8 cellular contexts compared by ENCODE assay signal in genomic region chr5:10632110-10632903, GRCh38.
DNase-seq lines count a peak whose midpoint lies in the region; ATAC-seq and TF ChIP-seq lines count a peak whose summit lies in the region.

No MANE protein-coding gene starts in this region.

- no peak for TF ChIP-seq CTCF in osteoblast (IDR thresholded peaks at IDR 0.05; ENCODE audit: extremely low read depth, low read depth, low read length)
- no peak for TF ChIP-seq CTCF in right atrium auricular region (IDR thresholded peaks at IDR 0.05)

- POLR2A ChIA-PET in activated CD4-positive, alpha-beta memory T cell treated with anti-CD3 and anti-CD28 coated beads, Interleukin-2, amount 10 ng/mL, durations not matched to agents 7 days and 5 days (lab: Charles Lee) = interaction anchor here (0.8 to 3.4 kb wide), 5 partner anchors 39 to 382 kb away, joined by 3 to 12 read pairs (median 5); partner anchors contain the start of genes ATPSCKMT, CCT5, DAP and MARCHF6

- peaks cover 11% of the 10 kb centered on the region for H3K36me3 Mint-ChIP-seq in activated CD4-positive, alpha-beta memory T cell treated with anti-CD3 and anti-CD28 coated beads, Interleukin-2, amount 10 ng/mL, durations not matched to agents 7 days and 5 days (ENCODE audit: low read depth)

- H3K9me3 Mint-ChIP-seq in activated CD4-positive, alpha-beta memory T cell treated with anti-CD3 and anti-CD28 coated beads, Interleukin-2, amount 10 ng/mL, durations not matched to agents 7 days and 5 days = no peaks in the 10 kb centered on the region

- H3K79me2 ChIP-seq in osteoblast (ENCODE audit: insufficient read depth, low read length) = no peaks in the 10 kb centered on the region

- peaks cover 3% of the 10 kb centered on the region for H4K20me1 ChIP-seq in osteoblast (ENCODE audit: insufficient read depth, low read length)

- no peak overlapping the region for H3K27ac ChIP-seq in osteoblast (ENCODE audit: low read depth, low read length)
- no peak overlapping the region for H3K27ac ChIP-seq in right atrium auricular region

- DNase-seq in EL (peak; percentile 79), osteoblast (ENCODE audit: insufficient read length, low spot score, missing footprints) (no peak), right atrium auricular region (ENCODE audit: low spot score) (no peak), DMS153 treated with DMSO at 0.1 percent for 48 hours (lab: John Stamatoyannopoulos, UW; ENCODE audit: unreplicated experiment) (no peak), SK-N-DZ (ENCODE audit: low spot score) (no peak)
- DNase-seq in activated CD4-positive, alpha-beta memory T cell treated with anti-CD3 and anti-CD28 coated beads, Interleukin-2, amount 10 ng/mL, durations not matched to agents 7 days and 5 days = peak; percentile 71

- H3K9me3 ChIP-seq in osteoblast (ENCODE audit: low read depth, low read length) (no peaks in the 10 kb centered on the region), right atrium auricular region (no peaks in the 10 kb centered on the region)

- H3K36me3 ChIP-seq in osteoblast (ENCODE audit: insufficient read depth, low read length) (no peaks in the 10 kb centered on the region), right atrium auricular region (no peaks in the 10 kb centered on the region)

- H3K4me3 Mint-ChIP-seq in activated CD4-positive, alpha-beta memory T cell treated with anti-CD3 and anti-CD28 coated beads, Interleukin-2, amount 10 ng/mL, durations not matched to agents 7 days and 5 days = peak overlapping the region; percentile 66

- peak overlapping the region; percentile 97 for H3K27ac Mint-ChIP-seq in activated CD4-positive, alpha-beta memory T cell treated with anti-CD3 and anti-CD28 coated beads, Interleukin-2, amount 10 ng/mL, durations not matched to agents 7 days and 5 days

- peak overlapping the region; percentile 36 for H3K4me2 ChIP-seq in osteoblast (ENCODE audit: insufficient read depth, low read length)

- H3K27me3 ChIP-seq in osteoblast (ENCODE audit: insufficient read depth, low read length) (no peaks in the 10 kb centered on the region), right atrium auricular region (no peaks in the 10 kb centered on the region)

- H3K27me3 Mint-ChIP-seq in activated CD4-positive, alpha-beta memory T cell treated with anti-CD3 and anti-CD28 coated beads, Interleukin-2, amount 10 ng/mL, durations not matched to agents 7 days and 5 days = no peaks in the 10 kb centered on the region

- H2AFZ ChIP-seq in osteoblast (ENCODE audit: low read length) = no peak overlapping the region

- H3K4me1 Mint-ChIP-seq in activated CD4-positive, alpha-beta memory T cell treated with anti-CD3 and anti-CD28 coated beads, Interleukin-2, amount 10 ng/mL, durations not matched to agents 7 days and 5 days = peaks cover 88% of the 10 kb centered on the region

- H3K4me1 ChIP-seq in osteoblast (ENCODE audit: insufficient read depth, low read length) (peaks cover 17% of the 10 kb centered on the region), right atrium auricular region (peaks cover 0 to 9% of the 10 kb centered on the region in 2 donors)

- ATAC-seq in GM19468 (IDR thresholded peaks at IDR 0.05; ENCODE audit: extremely low read depth, unreplicated experiment) (peak; percentile 9), HG03460 (IDR thresholded peaks at IDR 0.05; ENCODE audit: unreplicated experiment) (peak; percentile 38)

- no peak overlapping the region for H3K4me3 ChIP-seq in osteoblast (ENCODE audit: insufficient read depth, low read length)
- no peak overlapping the region for H3K4me3 ChIP-seq in right atrium auricular region

- CTCF ChIA-PET in activated CD4-positive, alpha-beta memory T cell treated with anti-CD3 and anti-CD28 coated beads, Interleukin-2, amount 10 ng/mL, durations not matched to agents 7 days and 5 days (lab: Charles Lee) = interaction anchor here (1.0 to 2.3 kb wide), 3 partner anchors 13 to 179 kb away, joined by 3 to 8 read pairs (median 6); no protein-coding TSS in a partner anchor

Comparison
In these comparisons a context has a peak if more than half of its experiments do, and no peak if none do; other contexts are left out.
1. DNase-seq: peak in EL (single experiment) and activated CD4-positive, alpha-beta memory T cell treated with anti-CD3 and anti-CD28 coated beads, Interleukin-2, amount 10 ng/mL, durations not matched to agents 7 days and 5 days (single experiment); none in osteoblast (single experiment), right atrium auricular region (single experiment), DMS153 treated with DMSO at 0.1 percent for 48 hours (single experiment) and SK-N-DZ (single experiment).